26 cellular contexts compared by ENCODE assay signal in genomic region chr7:128693373-128694015, GRCh38.
"Had no signal": no experiment of that assay in that cellular context is flagged by ENCODE, and none has a peak within 500 bp of the region (broad histone marks: within the 10 kb centered on the region; RNA-seq: fewer than 3 reads in every experiment).

No MANE protein-coding gene starts in this region.

- ATAC-seq: naive thymus-derived CD8-positive, alpha-beta T cell; natural killer cell treated with Interleukin-12 subunit alpha and Interleukin-12 subunit beta and Interleukin-15 and Interleukin-18, amount 100 ng/mL, for 72 hours; psoas muscle; sciatic nerve; stimulated activated effector memory CD8-positive, alpha-beta T cell treated with anti-CD3 and anti-CD28 coated beads, Interleukin-12 subunit alpha, Interleukin-12 subunit beta, amount 100 ng/mL, for 72 hours; stimulated activated naive B cell treated with anti-CD40 and anti-IgM and Interleukin-4, amounts not matched to agents 10 μg/mL and 1 μg/mL and 100 μg/mL, for 72 hours had no signal

- DNase-seq: naive B cell; naive thymus-derived CD8-positive, alpha-beta T cell; nephron progenitor cell; occipital lobe; ovary; posterior cingulate gyrus; psoas muscle; right cardiac atrium; stimulated activated CD4-positive, alpha-beta T cell treated with anti-CD3 and anti-CD28 coated beads, Interleukin-15, amount 100 ng/mL, for 24 hours; stimulated activated CD4-positive, alpha-beta T cell treated with anti-CD3 and anti-CD28 coated beads, Interleukin-2, amount 100 ng/mL, for 24 hours; stimulated activated CD4-positive, alpha-beta T cell treated with anti-CD3 and anti-CD28 coated beads, Interleukin-2, amount 100 ng/mL, for 48 hours; stimulated activated CD4-positive, alpha-beta T cell treated with anti-CD3 and anti-CD28 coated beads, Interleukin-4, amount 100 ng/mL, for 24 hours; stimulated activated naive B cell treated with anti-CD40 and anti-IgM and Interleukin-4, amounts not matched to agents 10 μg/mL and 1 μg/mL and 100 μg/mL, for 72 hours; stimulated activated naive CD4-positive, alpha-beta T cell treated with Interleukin-2 at 50 U/mL for 16 hours; stomach; tibial artery; transverse colon had no signal

- H3K9me3 ChIP-seq: ovary, psoas muscle, stomach, tibial artery, transverse colon had no signal

- H3K27me3 ChIP-seq: ovary had no signal

- H3K36me3 Mint-ChIP-seq: naive B cell; naive thymus-derived CD8-positive, alpha-beta T cell; natural killer cell treated with Interleukin-12 subunit alpha and Interleukin-12 subunit beta and Interleukin-15 and Interleukin-18, amount 100 ng/mL, for 72 hours; stimulated activated naive B cell treated with anti-CD40 and anti-IgM and Interleukin-4, amounts not matched to agents 10 μg/mL and 1 μg/mL and 100 μg/mL, for 72 hours had no signal

- H3K9me3 Mint-ChIP-seq: natural killer cell treated with Interleukin-12 subunit alpha and Interleukin-12 subunit beta and Interleukin-15 and Interleukin-18, amount 100 ng/mL, for 72 hours; neural crest cell; stimulated activated effector memory CD8-positive, alpha-beta T cell treated with anti-CD3 and anti-CD28 coated beads, Interleukin-12 subunit alpha, Interleukin-12 subunit beta, amount 100 ng/mL, for 72 hours; stimulated activated naive B cell treated with anti-CD40 and anti-IgM and Interleukin-4, amounts not matched to agents 10 μg/mL and 1 μg/mL and 100 μg/mL, for 72 hours; stimulated activated naive CD8-positive, alpha-beta T cell treated with anti-CD3 and anti-CD28 coated beads, Interleukin-15, Interleukin-2, amounts not matched to agents 100 ng/mL and 50 ng/mL, for 24 hours; type B pancreatic cell had no signal

- H2AFZ ChIP-seq: parathyroid adenoma had no signal

- H3K4me3 ChIP-seq: ovary, psoas muscle, skin epidermis, stomach, tibial artery, transverse colon had no signal

- H3K4me1 ChIP-seq: parathyroid adenoma had no signal

- H3K27ac ChIP-seq: ovary, parathyroid adenoma, psoas muscle, skin epidermis, stomach, tibial artery, transverse colon had no signal

- H3K36me3 ChIP-seq: ovary, stomach, tibial artery, transverse colon had no signal

- H3K27ac Mint-ChIP-seq: naive B cell; natural killer cell treated with Interleukin-12 subunit alpha and Interleukin-12 subunit beta and Interleukin-15 and Interleukin-18, amount 100 ng/mL, for 72 hours; nephron progenitor cell; progenitor cell of endocrine pancreas; stimulated activated effector memory CD8-positive, alpha-beta T cell treated with anti-CD3 and anti-CD28 coated beads, Interleukin-12 subunit alpha, Interleukin-12 subunit beta, amount 100 ng/mL, for 72 hours; stimulated activated naive CD8-positive, alpha-beta T cell treated with anti-CD3 and anti-CD28 coated beads, Interleukin-15, Interleukin-2, amounts not matched to agents 100 ng/mL and 50 ng/mL, for 24 hours; type B pancreatic cell had no signal

- H3K9ac ChIP-seq: parathyroid adenoma had no signal

- H3K4me3 Mint-ChIP-seq: naive thymus-derived CD8-positive, alpha-beta T cell; natural killer cell treated with Interleukin-12 subunit alpha and Interleukin-12 subunit beta and Interleukin-15 and Interleukin-18, amount 100 ng/mL, for 72 hours; nephron progenitor cell; neural crest cell; stimulated activated effector memory CD8-positive, alpha-beta T cell treated with anti-CD3 and anti-CD28 coated beads, Interleukin-12 subunit alpha, Interleukin-12 subunit beta, amount 100 ng/mL, for 72 hours; stimulated activated naive B cell treated with anti-CD40 and anti-IgM and Interleukin-4, amounts not matched to agents 10 μg/mL and 1 μg/mL and 100 μg/mL, for 72 hours; stimulated activated naive CD8-positive, alpha-beta T cell treated with anti-CD3 and anti-CD28 coated beads, Interleukin-15, Interleukin-2, amounts not matched to agents 100 ng/mL and 50 ng/mL, for 24 hours; type B pancreatic cell had no signal
